32 cellular contexts compared by ENCODE assay signal in genomic region chr2:138365581-138365980, GRCh38.
"Had no signal": no experiment of that assay in that cellular context is flagged by ENCODE, and none has a peak within 500 bp of the region (broad histone marks: within the 10 kb centered on the region; RNA-seq: fewer than 3 reads in every experiment).

No MANE protein-coding gene starts in this region.

- DNase-seq: activated CD4-positive, alpha-beta memory T cell treated with anti-CD3 and anti-CD28 coated beads for 36 hours; activated CD4-positive, alpha-beta T cell treated with anti-CD3 and anti-CD28 coated beads, Interleukin-2, amount 10 ng/mL, durations not matched to agents 24 days and 14 days; activated CD4-positive, CD25-positive, alpha-beta regulatory T cell treated with anti-CD3 and anti-CD28 coated beads, Interleukin-2, amount 50 U/mL, for 72 hours; activated CD8-positive, alpha-beta memory T cell treated with anti-CD3 and anti-CD28 coated beads, Interleukin-2, amount 50 U/mL, for 4 hours; activated effector memory CD4-positive, alpha-beta T cell treated with anti-CD3 and anti-CD28 coated beads, Interleukin-2, amount 50 U/mL, for 16 hours; activated naive CD4-positive, alpha-beta T cell treated with anti-CD3 and anti-CD28 coated beads for 36 hours; activated naive CD8-positive, alpha-beta T cell treated with anti-CD3 and anti-CD28 coated beads, Interleukin-2, amount 10 ng/mL, durations not matched to agents 7 days and 5 days; activated T-cell treated with anti-CD3 and anti-CD28 coated beads, Interleukin-2, amount 50 U/mL, for 1 hour; amygdala; central memory CD4-positive, alpha-beta T cell; effector CD8-positive, alpha-beta T cell; esophagus squamous epithelium; left cardiac atrium; midbrain; naive thymus-derived CD8-positive, alpha-beta T cell; nucleus accumbens; pancreas; stimulated activated CD4-positive, alpha-beta T cell treated with anti-CD3 and anti-CD28 coated beads, Interleukin-15, amount 100 ng/mL, for 24 hours; stimulated activated CD4-positive, alpha-beta T cell treated with anti-CD3 and anti-CD28 coated beads, Interleukin-2, amount 100 ng/mL, for 24 hours; stimulated activated naive B cell treated with anti-CD40 and anti-IgM and Interleukin-4, amounts not matched to agents 10 μg/mL and 1 μg/mL and 100 μg/mL, for 72 hours; stomach; transverse colon; WERI-Rb-1 had no signal

- H3K4me2 ChIP-seq: hepatocyte had no signal

- H2AFZ ChIP-seq: hepatocyte had no signal

- H3K9me3 ChIP-seq: esophagus squamous epithelium, gastroesophageal sphincter, pancreas, prostate gland, right atrium auricular region, stomach, transverse colon had no signal

- H3K36me3 ChIP-seq: esophagus squamous epithelium, gastroesophageal sphincter, pancreas, prostate gland, right atrium auricular region, stomach, transverse colon, WERI-Rb-1 had no signal

- ATAC-seq: gastroesophageal sphincter; left cardiac atrium; naive thymus-derived CD8-positive, alpha-beta T cell; pancreas; stimulated activated naive B cell treated with anti-CD40 and anti-IgM and Interleukin-4, amounts not matched to agents 10 μg/mL and 1 μg/mL and 100 μg/mL, for 72 hours had no signal

- H3K79me2 ChIP-seq: hepatocyte had no signal

- H3K27ac ChIP-seq: epithelial cell of prostate, esophagus squamous epithelium, gastroesophageal sphincter, hepatocyte, pancreas, prostate gland, right atrium auricular region, stomach, transverse colon, WERI-Rb-1 had no signal

- H3K4me1 ChIP-seq: esophagus squamous epithelium, prostate gland, right atrium auricular region, transverse colon had no signal

- H3K4me3 ChIP-seq: esophagus squamous epithelium, gastroesophageal sphincter, hepatocyte, pancreas, prostate gland, right atrium auricular region, stomach, transverse colon had no signal

- H3K27me3 ChIP-seq: esophagus squamous epithelium, gastroesophageal sphincter, hepatocyte, pancreas, right atrium auricular region, stomach, transverse colon had no signal

- FAIRE-seq: colon, keratinocyte, TTC549, urothelium cell line had no signal
